14 cellular contexts compared by ENCODE assay signal in the genomic region with DNA sequence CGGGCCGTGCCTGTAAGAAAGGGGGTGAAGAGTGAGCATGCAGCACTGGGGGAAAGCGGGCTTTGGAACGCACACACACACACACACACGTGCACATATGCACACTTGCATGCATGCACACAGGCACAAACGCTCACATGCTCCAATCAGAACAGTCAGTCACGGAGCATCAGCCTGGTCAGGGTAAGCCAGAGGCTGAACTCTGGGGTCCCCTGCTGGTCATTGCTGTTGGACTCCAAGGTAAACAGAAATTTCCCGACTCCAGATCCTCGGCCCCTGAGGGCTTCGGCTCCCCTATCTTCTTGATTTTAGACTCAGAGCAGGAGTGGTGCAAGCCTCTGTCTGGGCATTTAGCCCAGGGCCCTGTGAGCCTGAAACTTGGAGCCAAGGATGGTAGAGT. TPM values are rescaled to one million over a fixed set of nuclear protein-coding genes. Genes with fewer than 3 reads are reported as not detected.
A peak's percentile ranks its signal among the peaks of the same experiment; 100 is the strongest.
DNase-seq lines count a peak whose midpoint lies in the region; ATAC-seq and TF ChIP-seq lines count a peak whose summit lies in the region.
"Had no signal": no experiment of that assay in that cellular context is flagged by ENCODE, and none has a peak within 500 bp of the region (broad histone marks: within the 10 kb centered on the region; RNA-seq: fewer than 3 reads in every experiment).

No MANE protein-coding gene starts in this region.

- no peak overlapping the region for H3K27ac Mint-ChIP-seq in Calu3 (ENCODE audit: unreplicated experiment)
- H3K27ac Mint-ChIP-seq: activated CD8-positive, alpha-beta T cell treated with anti-CD3 and anti-CD28 coated beads, Interleukin-2, amount 10 ng/mL, durations not matched to agents 7 days and 5 days had no signal

- H3K4me3 Mint-ChIP-seq in Calu3 (ENCODE audit: low read depth, unreplicated experiment): no peak overlapping the region
- H3K4me3 Mint-ChIP-seq: activated CD8-positive, alpha-beta T cell treated with anti-CD3 and anti-CD28 coated beads, Interleukin-2, amount 10 ng/mL, durations not matched to agents 7 days and 5 days had no signal

- TF ChIP-seq RAD21 in HCT116 (IDR thresholded peaks at IDR 0.05; ENCODE audit: low read depth): peak; percentile 61

- intact Hi-C loops in Calu3 (cut with micrococcal nuclease; ENCODE audit: unreplicated experiment) (no loop called here), HCT116 (cut with micrococcal nuclease) (no loop called here)

- no peaks in the 10 kb centered on the region for H3K4me1 ChIP-seq in HCT116 (ENCODE audit: control insufficient read depth in 1 of 2, insufficient read depth in 2 of 2, low read length in 2 of 2)
- H3K4me1 ChIP-seq: prostate gland had no signal

- RAD21 ChIA-PET in HCT116 (lab: Charles Lee; ENCODE audit: low non-redundant PET in 1 of 2, low total read pairs in 2 of 2, uncharacterized antibody in 2 of 2, unreplicated experiment in 2 of 2): no interaction called here

- peaks cover 62% of the 10 kb centered on the region for H3K27me3 ChIP-seq in HCT116 (ENCODE audit: insufficient read depth, low read length)
- H3K27me3 ChIP-seq in WERI-Rb-1 (ENCODE audit: insufficient read depth, low read depth, severe bottlenecking): no peaks in the 10 kb centered on the region

- POLR2A ChIA-PET in HCT116 (lab: Charles Lee): no interaction called here

- peaks cover 100% of the 10 kb centered on the region for H3K27me3 Mint-ChIP-seq in Calu3 (ENCODE audit: unreplicated experiment)

- no peak overlapping the region for H3K4me3 ChIP-seq in HCT116 (replicated peaks in 1 of 2; ENCODE audit: low read depth in 1 of 2, low read length in 2 of 2)
- no peak overlapping the region for H3K4me3 ChIP-seq in WERI-Rb-1 (ENCODE audit: low read depth, low read length)
- H3K4me3 ChIP-seq: prostate gland had no signal

- H3K36me3 Mint-ChIP-seq in Calu3 (ENCODE audit: insufficient read depth, unreplicated experiment): no peaks in the 10 kb centered on the region

- CTCF ChIA-PET in Calu3 (lab: Charles Lee) (no interaction called here), HCT116 (lab: Charles Lee) (no interaction called here)

- H2AFZ ChIP-seq in HCT116 (ENCODE audit: low read depth, low read length, poor library complexity, severe bottlenecking): no peak overlapping the region

- BruUV-seq in Calu3 (replicated peaks; lab: Mats Ljungman, UMichigan) (no TSS peak), HCT116 (replicated peaks; lab: Mats Ljungman, UMichigan) (no TSS peak)

- no peaks in the 10 kb centered on the region for H3K9me3 Mint-ChIP-seq in Calu3 (ENCODE audit: low read depth, unreplicated experiment)

- TF ChIP-seq CTCF in Calu3 (IDR thresholded peaks at IDR 0.05; ENCODE audit: unreplicated experiment) (peak; percentile 29), HCT116 (IDR thresholded peaks at IDR 0.05 in 2 of 3, conservative IDR thresholded peaks at IDR 0.05 in 1 of 3; ENCODE audit: borderline replicate concordance in 1 of 3, insufficient read depth in 1 of 3, low read depth in 2 of 3, low read length in 2 of 3) (peak; percentile 18 to 51 (median 40); a peak in 5 of 6 replicates), WERI-Rb-1 (IDR thresholded peaks at IDR 0.05; ENCODE audit: low read depth, low read length) (peak; percentile 100)

- no peaks in the 10 kb centered on the region for H3K9me2 ChIP-seq in HCT116 (ENCODE audit: insufficient read depth)

- H3K4me2 ChIP-seq in HCT116 (ENCODE audit: low read length): no peak overlapping the region

- H4K20me1 ChIP-seq in HCT116 (ENCODE audit: insufficient read depth): no peaks in the 10 kb centered on the region

- no peak overlapping the region for H3K27ac ChIP-seq in HCT116 (ENCODE audit: low read depth, low read length)
- no peak overlapping the region for H3K27ac ChIP-seq in WERI-Rb-1
- H3K27ac ChIP-seq: prostate gland had no signal

- DNase-seq in Calu3 (peak; percentile 33), HCT116 (ENCODE audit: low read depth, low spot score) (no peak), WERI-Rb-1 (peak; percentile 93), islet precursor cell (peak; percentile 75), HuH-7 (ENCODE audit: low spot score) (no peak), HPDE6-E6E7 (ENCODE audit: extremely low spot score) (no peak)
- DNase-seq: activated CD8-positive, alpha-beta T cell treated with anti-CD3 and anti-CD28 coated beads, Interleukin-2, amount 10 ng/mL, durations not matched to agents 7 days and 5 days; COR-L47; NCI-H1930 had no signal

- no peak for TF ChIP-seq POLR2A in HCT116 (IDR thresholded peaks at IDR 0.05; ENCODE audit: borderline replicate concordance, extremely low read depth, insufficient read depth, insufficient read length)

- H3K9me3 ChIP-seq in HCT116 (ENCODE audit: control insufficient read depth in 1 of 2, insufficient read depth in 1 of 2, low read depth in 1 of 2, low read length in 2 of 2) (no peaks in the 10 kb centered on the region), WERI-Rb-1 (ENCODE audit: severe bottlenecking) (no peaks in the 10 kb centered on the region)
- H3K9me3 ChIP-seq: prostate gland had no signal

- ATAC-seq in HCT116 (peak; percentile 69), HG03460 (IDR thresholded peaks at IDR 0.05; ENCODE audit: unreplicated experiment) (no peak), GM18858 (IDR thresholded peaks at IDR 0.05; ENCODE audit: unreplicated experiment) (no peak)
- ATAC-seq: activated CD8-positive, alpha-beta T cell treated with anti-CD3 and anti-CD28 coated beads, Interleukin-2, amount 10 ng/mL, durations not matched to agents 7 days and 5 days had no signal

- no peaks in the 10 kb centered on the region for H3K4me1 Mint-ChIP-seq in Calu3 (ENCODE audit: low read depth, unreplicated experiment)

- H3K9ac ChIP-seq in HCT116 (ENCODE audit: low read length): no peak overlapping the region

- H3K36me3 ChIP-seq in HCT116 (ENCODE audit: control insufficient read depth in 1 of 2, insufficient read depth in 2 of 2, low read length in 2 of 2) (no peaks in the 10 kb centered on the region), WERI-Rb-1 (no peaks in the 10 kb centered on the region)
- H3K36me3 ChIP-seq: prostate gland had no signal

- no peaks in the 10 kb centered on the region for H3K79me2 ChIP-seq in HCT116 (ENCODE audit: insufficient read depth, low read length)

TF ChIP-seq in HCT116, 20 proteins besides CTCF, POLR2A, EP300 and RAD21 (continues in another document):
- TF ChIP-seq CBX3 (IDR thresholded peaks at IDR 0.05; ENCODE audit: low read depth) (no peak), CEBPB (IDR thresholded peaks at IDR 0.05; ENCODE audit: low read depth) (no peak), SP1 (IDR thresholded peaks at IDR 0.05; ENCODE audit: low read depth) (no peak), EZH2phosphoT487 (IDR thresholded peaks at IDR 0.05; ENCODE audit: borderline replicate concordance) (no peak), REST (IDR thresholded peaks at IDR 0.05; ENCODE audit: low read depth) (no peak), ZBTB33 (IDR thresholded peaks at IDR 0.05; ENCODE audit: extremely low read depth, insufficient replicate concordance, low read length) (no peak), JUND (IDR thresholded peaks at IDR 0.05) (no peak), ELF1 (IDR thresholded peaks at IDR 0.05; ENCODE audit: borderline replicate concordance, low read depth) (no peak)
- TF ChIP-seq, protein P1, sequence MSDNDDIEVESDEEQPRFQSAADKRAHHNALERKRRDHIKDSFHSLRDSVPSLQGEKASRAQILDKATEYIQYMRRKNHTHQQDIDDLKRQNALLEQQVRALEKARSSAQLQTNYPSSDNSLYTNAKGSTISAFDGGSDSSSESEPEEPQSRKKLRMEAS (IDR thresholded peaks at IDR 0.05): no peak
- TF ChIP-seq, protein P2, sequence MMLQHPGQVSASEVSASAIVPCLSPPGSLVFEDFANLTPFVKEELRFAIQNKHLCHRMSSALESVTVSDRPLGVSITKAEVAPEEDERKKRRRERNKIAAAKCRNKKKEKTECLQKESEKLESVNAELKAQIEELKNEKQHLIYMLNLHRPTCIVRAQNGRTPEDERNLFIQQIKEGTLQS (IDR thresholded peaks at IDR 0.05): no peak

RNA-seq across cellular contexts. Expression of gene SYT2, which starts 54.2 kb away (rescaled TPM):
- total RNA-seq in Calu3 (2022) (not detected in 2 replicates), HCT116 (2021; ENCODE audit: unreplicated experiment) (not detected)
- 0.01 TPM in 2 replicates for polyA plus RNA-seq in HCT116 (2012)
- total RNA-seq: activated CD8-positive, alpha-beta T cell treated with anti-CD3 and anti-CD28 coated beads, Interleukin-2, amount 10 ng/mL, durations not matched to agents 7 days and 5 days; ureter had no signal
- polyA plus RNA-seq: keratinocyte had no signal

Comparison
In these comparisons a context has a peak if more than half of its experiments do, and no peak if none do; other contexts are left out.
1. DNase-seq: peak in Calu3 (single experiment), WERI-Rb-1 (single experiment) and islet precursor cell (single experiment); none in HCT116 (single experiment), HuH-7 (single experiment) and HPDE6-E6E7 (single experiment).
2. CTCF ChIP-seq: peak in every context shown above with its lines; median percentile 100 in WERI-Rb-1; 40 in HCT116; 29 in Calu3.